9 cellular contexts compared by ENCODE assay signal in genomic region chr10:132417957-132418441, GRCh38. TPM values are rescaled to one million over a fixed set of nuclear protein-coding genes. Genes with fewer than 3 reads are reported as not detected.
DNase-seq lines count a peak whose midpoint lies in the region; ATAC-seq and TF ChIP-seq lines count a peak whose summit lies in the region.
"Had no signal": no experiment of that assay in that cellular context is flagged by ENCODE, and none has a peak within 500 bp of the region (broad histone marks: within the 10 kb centered on the region; RNA-seq: fewer than 3 reads in every experiment).

No MANE protein-coding gene starts in this region.

- peak overlapping the region; percentile 44 for H3K4me3 Mint-ChIP-seq in type B pancreatic cell

- no peak for ATAC-seq in GM19463 (IDR thresholded peaks at IDR 0.05; ENCODE audit: unreplicated experiment)
- no peak for ATAC-seq in GM19023 (IDR thresholded peaks at IDR 0.05; ENCODE audit: unreplicated experiment)

- H3K27ac Mint-ChIP-seq in type B pancreatic cell: peak overlapping the region; percentile 98

- peak; percentile 46 for DNase-seq in NCI-H510A treated with DMSO at 0.1 percent for 48 hours (lab: John Stamatoyannopoulos, UW)
- DNase-seq in NCI-H510A (lab: John Stamatoyannopoulos, UW): no peak
- no peak for DNase-seq in type B pancreatic cell (ENCODE audit: extremely low spot score, unreplicated experiment)
- DNase-seq in posterior vena cava (ENCODE audit: low spot score): no peak
- DNase-seq: activated CD4-positive, CD25-positive, alpha-beta regulatory T cell treated with anti-CD3 and anti-CD28 coated beads, Interleukin-2, amount 50 U/mL, for 72 hours had no signal

- no peaks in the 10 kb centered on the region for H3K9me3 Mint-ChIP-seq in type B pancreatic cell

- peaks cover 40% of the 10 kb centered on the region for H3K4me1 Mint-ChIP-seq in type B pancreatic cell (ENCODE audit: unreplicated experiment)

- H3K27ac ChIP-seq in cingulate gyrus (ENCODE audit: low read depth, low read length) (peak overlapping the region; percentile 47), mucosa of rectum (ENCODE audit: low read depth in 2 of 2, low read length in 2 of 2) (peak overlapping the region; percentile 96 to 98)

- H3K27me3 Mint-ChIP-seq in type B pancreatic cell: no peaks in the 10 kb centered on the region

- H3K9ac ChIP-seq in mucosa of rectum (ENCODE audit: low read depth in 1 of 2, low read length in 2 of 2): peak overlapping the region; percentile 74 to 79

- no peaks in the 10 kb centered on the region for H3K9me3 ChIP-seq in mucosa of rectum (ENCODE audit: control insufficient read depth in 2 of 2, low read length in 2 of 2)

- intact Hi-C loops in posterior vena cava (cut with DNase I): no loop called here

- no peaks in the 10 kb centered on the region for H3K27me3 ChIP-seq in mucosa of rectum (ENCODE audit: control insufficient read depth in 2 of 2, insufficient read depth in 2 of 2, low read length in 2 of 2)

- peaks cover 11 to 16% of the 10 kb centered on the region in 2 donors for H3K36me3 ChIP-seq in mucosa of rectum (ENCODE audit: control insufficient read depth in 2 of 2, insufficient read depth in 2 of 2, low read length in 2 of 2)

- peaks cover 58 to 68% of the 10 kb centered on the region in 2 donors for H3K4me1 ChIP-seq in mucosa of rectum (ENCODE audit: control insufficient read depth in 2 of 2, insufficient read depth in 2 of 2, low read length in 2 of 2)

- TF ChIP-seq CTCF in type B pancreatic cell (conservative IDR thresholded peaks at IDR 0.05): no peak

- H3K36me3 Mint-ChIP-seq in type B pancreatic cell: peaks cover 8% of the 10 kb centered on the region

- H3K4me3 ChIP-seq in mucosa of rectum (ENCODE audit: low read length in 2 of 2): no peak overlapping the region

RNA-seq across cellular contexts. Expression of gene PWWP2B, which starts 21.0 kb away (rescaled TPM):
- total RNA-seq in type B pancreatic cell (ENCODE audit: low replicate concordance) (22.6 and 41.4 TPM in 2 replicates), posterior vena cava (10 to 100 TPM; 10.4 to 16.1 TPM)
